ENCODE assay signal across 11 cellular contexts in the genomic region with DNA sequence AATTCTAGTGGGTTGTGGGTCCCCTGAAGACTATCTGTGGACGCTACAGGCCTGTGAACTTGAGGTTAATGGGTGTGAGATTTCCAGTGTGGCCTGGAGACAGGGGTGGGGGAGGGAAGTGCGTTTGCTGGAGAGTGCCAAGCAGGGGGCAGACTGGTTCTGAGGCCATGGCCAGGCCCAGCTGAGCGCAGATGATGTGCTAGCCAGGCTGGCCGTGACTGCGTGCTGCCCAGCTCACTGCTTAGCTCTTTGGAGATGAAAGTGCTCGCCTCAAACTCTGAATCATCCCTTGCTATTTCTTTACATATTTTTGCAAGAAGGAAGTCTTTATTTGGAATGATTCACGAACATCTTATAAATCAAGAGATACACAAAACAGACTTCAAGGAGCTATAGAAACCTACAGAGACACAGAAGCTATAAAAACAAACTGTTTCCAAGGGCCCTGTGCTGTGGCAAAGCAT.
A peak's percentile ranks its signal among the peaks of the same experiment; 100 is the strongest.
DNase-seq lines count a peak whose midpoint lies in the region; ATAC-seq and TF ChIP-seq lines count a peak whose summit lies in the region.
"Had no signal": no experiment of that assay in that cellular context is flagged by ENCODE, and none has a peak within 500 bp of the region (broad histone marks: within the 10 kb centered on the region; RNA-seq: fewer than 3 reads in every experiment).

No MANE protein-coding gene starts in this region.

- intact Hi-C loops in Calu3 (cut with micrococcal nuclease; ENCODE audit: unreplicated experiment) = no loop called here
- intact Hi-C loops in activated T-helper 2 cell treated with anti-CD3 and anti-CD28 coated beads, Interferon-gamma antibody, Interleukin-2, Interleukin-4, amounts not matched to agents 10 μg/mL and 5 μg/mL and 100 μg/mL, durations not matched to agents 14 hours and 24 hours and 36 hours (cut with micrococcal nuclease) = no loop called here

- H3K4me3 ChIP-seq in AG04449 (ENCODE audit: low read depth, low read length) (no peak overlapping the region), MG63 (no peak overlapping the region), endodermal cell (ENCODE audit: low read length) (no peak overlapping the region), mesendoderm (ENCODE audit: low read length) (no peak overlapping the region)
- H3K4me3 ChIP-seq: BLaER1 treated with 17β-estradiol and CSF1 and Interleukin-3, amounts not matched to agents 10 nM and 100 nM; cardiac muscle cell had no signal

- H4K5ac ChIP-seq in mesendoderm (ENCODE audit: low read length) = no peak overlapping the region

- TF ChIP-seq CTCF in AG04449 (IDR thresholded peaks at IDR 0.05; ENCODE audit: insufficient read depth, low read length, missing control alignments) (peak; percentile 24), endodermal cell (conservative IDR thresholded peaks at IDR 0.05) (no peak), Calu3 (IDR thresholded peaks at IDR 0.05; ENCODE audit: unreplicated experiment) (no peak)

- H3K9me3 Mint-ChIP-seq in endodermal cell (no peaks in the 10 kb centered on the region), Calu3 (ENCODE audit: low read depth, unreplicated experiment) (no peaks in the 10 kb centered on the region)
- H3K9me3 Mint-ChIP-seq in activated T-helper 2 cell treated with anti-CD3 and anti-CD28 coated beads, Interferon-gamma antibody, Interleukin-2, Interleukin-4, amounts not matched to agents 10 μg/mL and 5 μg/mL and 100 μg/mL, durations not matched to agents 14 hours and 24 hours and 36 hours = no peaks in the 10 kb centered on the region

- no peaks in the 10 kb centered on the region for H3K27me3 Mint-ChIP-seq in endodermal cell (ENCODE audit: insufficient read depth)
- H3K27me3 Mint-ChIP-seq in Calu3 (ENCODE audit: unreplicated experiment) = no peaks in the 10 kb centered on the region
- H3K27me3 Mint-ChIP-seq in activated T-helper 2 cell treated with anti-CD3 and anti-CD28 coated beads, Interferon-gamma antibody, Interleukin-2, Interleukin-4, amounts not matched to agents 10 μg/mL and 5 μg/mL and 100 μg/mL, durations not matched to agents 14 hours and 24 hours and 36 hours (ENCODE audit: low read depth) = peaks cover 7% of the 10 kb centered on the region

- BruUV-seq in Calu3 (replicated peaks; lab: Mats Ljungman, UMichigan) = no TSS peak

- H3K23ac ChIP-seq in mesendoderm (ENCODE audit: low read length) = no peak overlapping the region

- H3K4me1 ChIP-seq in endodermal cell (ENCODE audit: control insufficient read depth, insufficient read depth, low read length) (no peaks in the 10 kb centered on the region), mesendoderm (ENCODE audit: control insufficient read depth, low read depth, low read length) (peaks cover 6% of the 10 kb centered on the region)

- peak; percentile 96 for DNase-seq in AG04449 (ENCODE audit: low read depth, low spot score)
- peak; percentile 85 for DNase-seq in MG63
- peak; percentile 64 for DNase-seq in endodermal cell
- peak; percentile 60 for DNase-seq in mesendoderm
- DNase-seq in Calu3 = no peak
- no peak for DNase-seq in activated T-helper 2 cell treated with anti-CD3 and anti-CD28 coated beads, Interferon-gamma antibody, Interleukin-2, Interleukin-4, amounts not matched to agents 10 μg/mL and 5 μg/mL and 100 μg/mL, durations not matched to agents 14 hours and 24 hours and 36 hours (ENCODE audit: low spot score)
- no peak for DNase-seq in NCI-H1436 treated with DMSO at 0.1 percent for 48 hours (lab: John Stamatoyannopoulos, UW)
- DNase-seq: left cardiac atrium had no signal

- no peaks in the 10 kb centered on the region for H3K9me3 ChIP-seq in MG63
- no peaks in the 10 kb centered on the region for H3K9me3 ChIP-seq in endodermal cell (ENCODE audit: control insufficient read depth, low read length)

- H3K79me2 ChIP-seq in mesendoderm (ENCODE audit: control insufficient read depth, insufficient read depth, low read length) = no peaks in the 10 kb centered on the region

- no peak overlapping the region for H2BK120ac ChIP-seq in mesendoderm (ENCODE audit: low read depth, low read length)

- CTCF ChIA-PET in AG04449 (lab: Yijun Ruan, JAX) = interaction anchor here (0.7 to 4.0 kb wide), 16 partner anchors 8 to 263 kb away, joined by 3 to 24 read pairs (median 6); a partner anchor contains a TSS
- CTCF ChIA-PET in Calu3 (lab: Charles Lee) = interaction anchor here (1.0 kb wide), 1 partner anchor 10 kb away, joined by 3 read pairs; no protein-coding TSS in a partner anchor

- H3K4me2 ChIP-seq in mesendoderm (ENCODE audit: low read length) = no peak overlapping the region

- H2BK15ac ChIP-seq in mesendoderm (replicated peaks; ENCODE audit: low read depth) = no peak overlapping the region

- POLR2A ChIA-PET in AG04449 (lab: Yijun Ruan, JAX) = interaction anchor here (0.6 to 2.7 kb wide), 10 partner anchors 10 to 291 kb away, joined by 3 to 33 read pairs (median 5); a partner anchor contains a TSS

- H2BK5ac ChIP-seq in mesendoderm (ENCODE audit: low read length) = no peak overlapping the region

- H3K4me3 Mint-ChIP-seq in endodermal cell = no peak overlapping the region
- no peak overlapping the region for H3K4me3 Mint-ChIP-seq in Calu3 (ENCODE audit: low read depth, unreplicated experiment)
- H3K4me3 Mint-ChIP-seq in activated T-helper 2 cell treated with anti-CD3 and anti-CD28 coated beads, Interferon-gamma antibody, Interleukin-2, Interleukin-4, amounts not matched to agents 10 μg/mL and 5 μg/mL and 100 μg/mL, durations not matched to agents 14 hours and 24 hours and 36 hours (ENCODE audit: low read depth) = no peak overlapping the region

- H3K27ac Mint-ChIP-seq in endodermal cell = no peak overlapping the region
- no peak overlapping the region for H3K27ac Mint-ChIP-seq in Calu3 (ENCODE audit: unreplicated experiment)
- H3K27ac Mint-ChIP-seq in activated T-helper 2 cell treated with anti-CD3 and anti-CD28 coated beads, Interferon-gamma antibody, Interleukin-2, Interleukin-4, amounts not matched to agents 10 μg/mL and 5 μg/mL and 100 μg/mL, durations not matched to agents 14 hours and 24 hours and 36 hours = no peak overlapping the region

- no peak for ATAC-seq in HG02798 (IDR thresholded peaks at IDR 0.05; ENCODE audit: poor library complexity, unreplicated experiment)

- H3K56ac ChIP-seq in mesendoderm (ENCODE audit: low read length) = no peak overlapping the region

- H3K4me1 Mint-ChIP-seq in endodermal cell (peaks cover 21% of the 10 kb centered on the region), Calu3 (ENCODE audit: low read depth, unreplicated experiment) (no peaks in the 10 kb centered on the region)
- no peaks in the 10 kb centered on the region for H3K4me1 Mint-ChIP-seq in activated T-helper 2 cell treated with anti-CD3 and anti-CD28 coated beads, Interferon-gamma antibody, Interleukin-2, Interleukin-4, amounts not matched to agents 10 μg/mL and 5 μg/mL and 100 μg/mL, durations not matched to agents 14 hours and 24 hours and 36 hours (ENCODE audit: low read depth)

- H3K27me3 ChIP-seq in MG63 (no peaks in the 10 kb centered on the region), endodermal cell (ENCODE audit: control insufficient read depth, insufficient read depth, low read length, poor library complexity, severe bottlenecking) (no peaks in the 10 kb centered on the region), mesendoderm (ENCODE audit: insufficient read depth, low read length, poor library complexity) (no peaks in the 10 kb centered on the region)
- H3K27me3 ChIP-seq: BLaER1 treated with 17β-estradiol and CSF1 and Interleukin-3, amounts not matched to agents 10 nM and 100 nM; cardiac muscle cell had no signal

- H3K36me3 ChIP-seq in MG63 (no peaks in the 10 kb centered on the region), endodermal cell (ENCODE audit: control insufficient read depth, insufficient read depth, low read length) (no peaks in the 10 kb centered on the region), mesendoderm (ENCODE audit: control insufficient read depth, insufficient read depth, low read length) (no peaks in the 10 kb centered on the region)
- H3K36me3 ChIP-seq: BLaER1 treated with 17β-estradiol and CSF1 and Interleukin-3, amounts not matched to agents 10 nM and 100 nM; cardiac muscle cell had no signal

- H3K27ac ChIP-seq in endodermal cell (ENCODE audit: low read depth, low read length) = no peak overlapping the region
- no peak overlapping the region for H3K27ac ChIP-seq in mesendoderm (ENCODE audit: low read depth, low read length)
- H3K27ac ChIP-seq: BLaER1 treated with 17β-estradiol and CSF1 and Interleukin-3, amounts not matched to agents 10 nM and 100 nM; cardiac muscle cell had no signal

- H3K4ac ChIP-seq in mesendoderm (ENCODE audit: low read depth, low read length) = no peak overlapping the region

- H3K18ac ChIP-seq in mesendoderm (ENCODE audit: low read length) = no peak overlapping the region

- H3K36me3 Mint-ChIP-seq in endodermal cell (ENCODE audit: low read depth) (no peaks in the 10 kb centered on the region), Calu3 (ENCODE audit: insufficient read depth, unreplicated experiment) (no peaks in the 10 kb centered on the region)
- no peaks in the 10 kb centered on the region for H3K36me3 Mint-ChIP-seq in activated T-helper 2 cell treated with anti-CD3 and anti-CD28 coated beads, Interferon-gamma antibody, Interleukin-2, Interleukin-4, amounts not matched to agents 10 μg/mL and 5 μg/mL and 100 μg/mL, durations not matched to agents 14 hours and 24 hours and 36 hours (ENCODE audit: low read depth)

- H3K79me1 ChIP-seq in mesendoderm (ENCODE audit: low read length) = no peaks in the 10 kb centered on the region

- WGBS in endodermal cell (ENCODE audit: insufficient coverage in 1 of 2, insufficient read length in 1 of 2), 2 experiments = 20 to 70% methylated on average over 1 to 7 of the region's 7 CpGs
- no CpG with 5 or more reads among the region's 7 CpGs for WGBS in mesendoderm (ENCODE audit: extremely low coverage, insufficient coverage, low lambda C conversion rate)

- no peak overlapping the region for H4K8ac ChIP-seq in mesendoderm (ENCODE audit: low read depth, low read length)

- no peak overlapping the region for H2AK5ac ChIP-seq in mesendoderm (ENCODE audit: low read length)

- H3K9ac ChIP-seq in endodermal cell (ENCODE audit: extremely low read depth, low read length, poor library complexity, severe bottlenecking) (no peak overlapping the region), mesendoderm (ENCODE audit: low read length) (no peak overlapping the region)
- H3K9ac ChIP-seq: BLaER1 treated with 17β-estradiol and CSF1 and Interleukin-3, amounts not matched to agents 10 nM and 100 nM had no signal

Comparison
In these comparisons a context has a peak if more than half of its experiments do, and no peak if none do; other contexts are left out.
1. DNase-seq: peak in AG04449 (single experiment), MG63 (single experiment), endodermal cell (single experiment) and mesendoderm (single experiment); none in Calu3 (single experiment), activated T-helper 2 cell treated with anti-CD3 and anti-CD28 coated beads, Interferon-gamma antibody, Interleukin-2, Interleukin-4, amounts not matched to agents 10 μg/mL and 5 μg/mL and 100 μg/mL, durations not matched to agents 14 hours and 24 hours and 36 hours (single experiment) and NCI-H1436 treated with DMSO at 0.1 percent for 48 hours (single experiment).